12 cellular contexts compared by ENCODE assay signal in the genomic region with DNA sequence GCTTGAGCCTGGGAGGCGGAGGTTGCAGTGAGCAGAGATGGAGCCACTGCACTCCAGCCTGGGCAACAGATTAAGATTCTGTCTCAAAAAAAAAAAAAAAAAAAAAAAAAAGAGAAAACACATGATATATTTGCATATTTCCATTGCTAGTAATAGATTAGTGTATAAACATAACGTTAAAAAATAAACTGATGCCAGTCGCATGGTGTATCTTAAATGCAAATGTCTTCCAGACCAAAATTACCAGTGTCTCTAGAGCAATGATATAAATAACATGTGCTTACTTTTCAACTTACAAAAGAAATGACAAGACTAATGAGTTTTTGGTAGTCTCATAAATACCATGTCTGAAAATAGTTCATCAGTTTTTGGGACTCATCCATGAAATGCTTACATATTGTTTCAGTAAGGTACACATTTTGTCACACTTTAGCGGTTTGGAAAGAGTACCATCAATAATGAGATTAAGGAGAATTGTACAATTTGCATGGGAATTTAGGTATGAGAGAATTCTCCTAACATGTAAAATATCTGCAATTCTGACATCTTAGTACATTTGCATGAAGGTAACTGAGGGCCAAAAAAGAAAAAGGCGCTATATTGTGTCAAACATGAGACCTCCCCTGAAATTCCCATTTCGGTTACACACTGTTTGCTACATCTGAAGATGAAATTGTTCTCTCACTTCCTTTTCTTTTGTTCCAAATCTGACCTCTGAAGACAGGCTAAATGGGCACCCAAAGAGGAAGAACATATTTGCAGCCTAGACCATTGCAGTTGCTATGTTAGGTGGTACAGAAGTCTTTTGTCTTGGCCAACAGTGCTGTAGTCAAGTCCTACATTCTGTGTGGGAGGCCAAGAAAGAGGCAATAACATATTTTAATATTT. TPM values are rescaled to one million over a fixed set of nuclear protein-coding genes. Genes with fewer than 3 reads are reported as not detected.
A peak's percentile ranks its signal among the peaks of the same experiment; 100 is the strongest.
DNase-seq lines count a peak whose midpoint lies in the region; ATAC-seq and TF ChIP-seq lines count a peak whose summit lies in the region.
"Had no signal": no experiment of that assay in that cellular context is flagged by ENCODE, and none has a peak within 500 bp of the region (broad histone marks: within the 10 kb centered on the region; RNA-seq: fewer than 3 reads in every experiment).

No MANE protein-coding gene starts in this region.

- H3K9me3 ChIP-seq in right atrium auricular region (peaks cover 0 to 7% of the 10 kb centered on the region in 2 donors), upper lobe of left lung (no peaks in the 10 kb centered on the region)

- no peak for TF ChIP-seq CTCF in right atrium auricular region (IDR thresholded peaks at IDR 0.05)
- TF ChIP-seq CTCF in upper lobe of left lung (IDR thresholded peaks at IDR 0.05), result no peak

- POLR2A ChIA-PET in activated CD4-positive, alpha-beta memory T cell treated with anti-CD3 and anti-CD28 coated beads for 36 hours (lab: Charles Lee), result no interaction called here

- 82 to 86% methylated on average over 6 of the region's 6 CpGs for WGBS in upper lobe of left lung, 2 donors

- TF ChIP-seq EP300 in upper lobe of left lung (IDR thresholded peaks at IDR 0.05), result no peak

- H3K27ac Mint-ChIP-seq in activated CD4-positive, alpha-beta memory T cell treated with anti-CD3 and anti-CD28 coated beads for 36 hours, result no peak overlapping the region

- peak; percentile 24 for ATAC-seq in Right ventricle myocardium superior (ENCODE audit: poor library complexity)
- peak; percentile 73 for ATAC-seq in HG02884 (IDR thresholded peaks at IDR 0.05; ENCODE audit: unreplicated experiment)
- ATAC-seq in upper lobe of left lung (ENCODE audit: low FRiP score in 2 of 2), result peak; percentile 69 to 73

- H3K36me3 ChIP-seq in right atrium auricular region (no peaks in the 10 kb centered on the region), upper lobe of left lung (no peaks in the 10 kb centered on the region)

- H3K4me1 ChIP-seq in right atrium auricular region (peaks cover 0 to 18% of the 10 kb centered on the region in 2 donors), upper lobe of left lung (peaks cover 0 to 5% (median 2%) of the 10 kb centered on the region in 4 donors)

- H3K36me3 Mint-ChIP-seq in activated CD4-positive, alpha-beta memory T cell treated with anti-CD3 and anti-CD28 coated beads for 36 hours, result no peaks in the 10 kb centered on the region

- no peaks in the 10 kb centered on the region for H3K27me3 Mint-ChIP-seq in activated CD4-positive, alpha-beta memory T cell treated with anti-CD3 and anti-CD28 coated beads for 36 hours

- H3K27ac ChIP-seq in right atrium auricular region (peak overlapping the region in 1 of 2 donors; percentile 62), upper lobe of left lung (no peak overlapping the region)

- DNase-seq in Right ventricle myocardium superior (no peak), right atrium auricular region (ENCODE audit: low spot score) (no peak), NOMO-1 treated with dmso at 0.1 percent for 144 hours (lab: John Stamatoyannopoulos, UW; ENCODE audit: unreplicated experiment) (peak; percentile 84), upper lobe of left lung (no peak), HCEC 1CT (no peak), NCI-H2081 (lab: John Stamatoyannopoulos, UW) (no peak)
- DNase-seq in activated CD4-positive, alpha-beta memory T cell treated with anti-CD3 and anti-CD28 coated beads for 36 hours, result no peak
- DNase-seq: activated CD4-positive, CD25-positive, alpha-beta regulatory T cell treated with anti-CD3 and anti-CD28 coated beads, Interleukin-2, amount 50 U/mL, for 72 hours; mesendoderm; NCI-H82; stimulated activated CD4-positive, alpha-beta T cell treated with anti-CD3 and anti-CD28 coated beads, Interleukin-2, amount 100 ng/mL, for 24 hours had no signal

- H3K27me3 ChIP-seq in right atrium auricular region (no peaks in the 10 kb centered on the region), upper lobe of left lung (no peaks in the 10 kb centered on the region)

- CTCF ChIA-PET in activated CD4-positive, alpha-beta memory T cell treated with anti-CD3 and anti-CD28 coated beads for 36 hours (lab: Charles Lee), result no interaction called here

- H3K4me3 Mint-ChIP-seq in activated CD4-positive, alpha-beta memory T cell treated with anti-CD3 and anti-CD28 coated beads for 36 hours, result no peak overlapping the region

- no peak overlapping the region for H3K4me3 ChIP-seq in right atrium auricular region
- H3K4me3 ChIP-seq in upper lobe of left lung, result no peak overlapping the region

- no peak for TF ChIP-seq POLR2A in upper lobe of left lung (IDR thresholded peaks at IDR 0.05)

- H3K9me3 Mint-ChIP-seq in activated CD4-positive, alpha-beta memory T cell treated with anti-CD3 and anti-CD28 coated beads for 36 hours, result peaks cover 3% of the 10 kb centered on the region

- intact Hi-C loops in Right ventricle myocardium superior (cut with DNase I), result no loop called here
- intact Hi-C loops in activated CD4-positive, alpha-beta memory T cell treated with anti-CD3 and anti-CD28 coated beads for 36 hours (cut with micrococcal nuclease), result no loop called here

- no peaks in the 10 kb centered on the region for H3K4me1 Mint-ChIP-seq in activated CD4-positive, alpha-beta memory T cell treated with anti-CD3 and anti-CD28 coated beads for 36 hours (ENCODE audit: low read depth)

RNA-seq across cellular contexts. Expression of a gene that starts 51.5 kb away (rescaled TPM):
- total RNA-seq in Right ventricle myocardium superior, result 13.9 TPM
- total RNA-seq in right atrium auricular region, result 10 to 100 TPM; 12.1 to 18.3 TPM
- total RNA-seq in upper lobe of left lung, result 10 to 100 TPM; 20.5 to 70.2 (median 34.4) TPM
- 100 to 1,000 TPM; 107 to 108 TPM for total RNA-seq in activated CD4-positive, alpha-beta memory T cell treated with anti-CD3 and anti-CD28 coated beads for 36 hours
